Comparison of ENCODE assay signal across 15 cellular contexts in genomic region chr5:1014346-1014745, GRCh38. TPM values are rescaled to one million over a fixed set of nuclear protein-coding genes. Genes with fewer than 3 reads are reported as not detected.
DNase-seq lines count a peak whose midpoint lies in the region; ATAC-seq and TF ChIP-seq lines count a peak whose summit lies in the region.
"Had no signal": no experiment of that assay in that cellular context is flagged by ENCODE, and none has a peak within 500 bp of the region (broad histone marks: within the 10 kb centered on the region; RNA-seq: fewer than 3 reads in every experiment).

No MANE protein-coding gene starts in this region.

- no peak for TF ChIP-seq CTCF in natural killer cell (IDR thresholded peaks at IDR 0.05)
- no peak for TF ChIP-seq CTCF in chondrocyte (IDR thresholded peaks at IDR 0.05)

- no peak overlapping the region for H3K27ac Mint-ChIP-seq in natural killer cell treated with Interleukin-12 subunit alpha and Interleukin-12 subunit beta and Interleukin-15 and Interleukin-18, amount 100 ng/mL, for 72 hours
- H3K27ac Mint-ChIP-seq in natural killer cell (no peak overlapping the region), chondrocyte (ENCODE audit: unreplicated experiment) (no peak overlapping the region)
- H3K27ac Mint-ChIP-seq: CD4-positive, alpha-beta T cell; GM23338 had no signal

- H3K36me3 ChIP-seq in neuronal stem cell (replicated peaks in 1 of 2; ENCODE audit: control insufficient read depth in 2 of 2, insufficient read depth in 2 of 2, low read length in 2 of 2) = no peaks in the 10 kb centered on the region
- no peaks in the 10 kb centered on the region for H3K36me3 ChIP-seq in aorta (ENCODE audit: control insufficient read depth in 1 of 2, insufficient read depth in 2 of 2, low read length in 1 of 2)

- H2BK12ac ChIP-seq in neuronal stem cell (ENCODE audit: low read length) = no peak overlapping the region

- H3K4me3 ChIP-seq in neuronal stem cell (ENCODE audit: low read length in 2 of 2) (no peak overlapping the region), aorta (ENCODE audit: low read length in 2 of 2) (no peak overlapping the region)
- H3K4me3 ChIP-seq: GM12878, GM23338 had no signal

- H2BK5ac ChIP-seq in neuronal stem cell (ENCODE audit: low read length) = no peak overlapping the region

- H4K91ac ChIP-seq in neuronal stem cell (ENCODE audit: low read depth, low read length, poor library complexity) = no peak overlapping the region

- H3K9me3 Mint-ChIP-seq in natural killer cell treated with Interleukin-12 subunit alpha and Interleukin-12 subunit beta and Interleukin-15 and Interleukin-18, amount 100 ng/mL, for 72 hours = no peaks in the 10 kb centered on the region
- H3K9me3 Mint-ChIP-seq in natural killer cell (no peaks in the 10 kb centered on the region), chondrocyte (ENCODE audit: low read depth) (no peaks in the 10 kb centered on the region)
- H3K9me3 Mint-ChIP-seq: CD4-positive, alpha-beta T cell; GM23338 had no signal

- peaks cover 9% of the 10 kb centered on the region for H3K79me1 ChIP-seq in neuronal stem cell (ENCODE audit: low read depth, low read length)

- no peaks in the 10 kb centered on the region for H3K36me3 Mint-ChIP-seq in natural killer cell treated with Interleukin-12 subunit alpha and Interleukin-12 subunit beta and Interleukin-15 and Interleukin-18, amount 100 ng/mL, for 72 hours
- H3K36me3 Mint-ChIP-seq in natural killer cell = no peaks in the 10 kb centered on the region
- no peaks in the 10 kb centered on the region for H3K36me3 Mint-ChIP-seq in chondrocyte (ENCODE audit: low read depth)

- peaks cover 13 to 17% of the 10 kb centered on the region in 2 donors for H3K27me3 Mint-ChIP-seq in natural killer cell treated with Interleukin-12 subunit alpha and Interleukin-12 subunit beta and Interleukin-15 and Interleukin-18, amount 100 ng/mL, for 72 hours
- H3K27me3 Mint-ChIP-seq in natural killer cell (ENCODE audit: low read depth in 2 of 2) = peaks cover 15 to 21% of the 10 kb centered on the region in 2 donors
- peaks cover 38% of the 10 kb centered on the region for H3K27me3 Mint-ChIP-seq in chondrocyte (ENCODE audit: low read depth)

- H3K27ac ChIP-seq in neuronal stem cell (replicated peaks; ENCODE audit: low read length) = no peak overlapping the region
- H3K27ac ChIP-seq in aorta (ENCODE audit: low read depth in 1 of 2, low read length in 2 of 2) = no peak overlapping the region
- H3K27ac ChIP-seq: HL-60 had no signal

- no peak overlapping the region for H3K4me2 ChIP-seq in neuronal stem cell (ENCODE audit: insufficient read depth, low read length, poor library complexity, severe bottlenecking)
- H3K4me2 ChIP-seq: GM23338 had no signal

- no peak overlapping the region for H3K4me3 Mint-ChIP-seq in natural killer cell treated with Interleukin-12 subunit alpha and Interleukin-12 subunit beta and Interleukin-15 and Interleukin-18, amount 100 ng/mL, for 72 hours
- H3K4me3 Mint-ChIP-seq in natural killer cell (no peak overlapping the region), chondrocyte (ENCODE audit: unreplicated experiment) (no peak overlapping the region)
- H3K4me3 Mint-ChIP-seq: CD4-positive, alpha-beta T cell; GM23338 had no signal

- intact Hi-C loops in natural killer cell (cut with micrococcal nuclease) (no loop called here), aorta (cut with DNase I) (no loop called here)

- H2AK5ac ChIP-seq in neuronal stem cell (ENCODE audit: low read depth, low read length) = no peak overlapping the region

- H3K14ac ChIP-seq in neuronal stem cell (ENCODE audit: low read length) = no peak overlapping the region

- H3K23ac ChIP-seq in neuronal stem cell (ENCODE audit: low read depth, low read length, poor library complexity) = no peak overlapping the region

- H3K9me3 ChIP-seq in neuronal stem cell (replicated peaks in 1 of 2; ENCODE audit: control insufficient read depth in 2 of 2, insufficient read depth in 1 of 2, low read depth in 1 of 2, low read length in 2 of 2) (no peaks in the 10 kb centered on the region), aorta (ENCODE audit: control insufficient read depth, low read length) (no peaks in the 10 kb centered on the region)

- ATAC-seq in natural killer cell treated with Interleukin-12 subunit alpha and Interleukin-12 subunit beta and Interleukin-15 and Interleukin-18, amount 100 ng/mL, for 72 hours = no peak
- ATAC-seq in natural killer cell (no peak), aorta (ENCODE audit: low FRiP score) (no peak), GM18517 (IDR thresholded peaks at IDR 0.05; ENCODE audit: unreplicated experiment) (no peak)
- ATAC-seq: GM12878, GM23338 had no signal

- DNase-seq in natural killer cell treated with Interleukin-12 subunit alpha and Interleukin-12 subunit beta and Interleukin-15 and Interleukin-18, amount 100 ng/mL, for 72 hours (ENCODE audit: low spot score) = peak; percentile 40
- DNase-seq in natural killer cell (no peak), chondrocyte (ENCODE audit: low spot score) (peak; percentile 86), neuronal stem cell (ENCODE audit: low spot score) (no peak), aorta (peak; percentile 32 to 40)
- DNase-seq in stimulated activated naive CD4-positive, alpha-beta T cell (lab: John Stamatoyannopoulos, UW) = no peak
- no peak for DNase-seq in effector CD8-positive, alpha-beta T cell (lab: John Stamatoyannopoulos, UW)
- DNase-seq: Calu3, DMS 273 treated with DMSO at 0.1 percent for 48 hours had no signal

- peak overlapping the region; percentile 27 for H3K18ac ChIP-seq in neuronal stem cell (ENCODE audit: low read length)

- H2AFZ ChIP-seq in neuronal stem cell (ENCODE audit: low read length) = no peak overlapping the region
- H2AFZ ChIP-seq: GM23338 had no signal

- peaks cover 0 to 2% of the 10 kb centered on the region in 2 donors for H3K4me1 Mint-ChIP-seq in natural killer cell treated with Interleukin-12 subunit alpha and Interleukin-12 subunit beta and Interleukin-15 and Interleukin-18, amount 100 ng/mL, for 72 hours (ENCODE audit: low read depth in 2 of 2)
- H3K4me1 Mint-ChIP-seq in natural killer cell (peaks cover 0 to 6% of the 10 kb centered on the region in 2 donors), chondrocyte (ENCODE audit: low read depth) (peaks cover 3% of the 10 kb centered on the region)

- H4K8ac ChIP-seq in neuronal stem cell (ENCODE audit: low read depth, low read length) = no peak overlapping the region

- H2BK120ac ChIP-seq in neuronal stem cell (ENCODE audit: low read depth, low read length) = no peak overlapping the region

- H2BK15ac ChIP-seq in neuronal stem cell (ENCODE audit: low read length) = no peak overlapping the region

- no peak overlapping the region for H3K4ac ChIP-seq in neuronal stem cell (ENCODE audit: low read length)

- peaks cover 8 to 13% of the 10 kb centered on the region in 2 donors for H3K4me1 ChIP-seq in neuronal stem cell (ENCODE audit: control insufficient read depth in 2 of 2, insufficient read depth in 1 of 2, low read depth in 1 of 2, low read length in 2 of 2)
- no peaks in the 10 kb centered on the region for H3K4me1 ChIP-seq in aorta (ENCODE audit: control insufficient read depth in 1 of 2, insufficient read depth in 2 of 2, low read length in 2 of 2)

- no peak overlapping the region for H3K9ac ChIP-seq in neuronal stem cell (ENCODE audit: low read depth, low read length, poor library complexity)

- no CpG with 5 or more reads among the region's 14 CpGs for WGBS in neuronal stem cell (ENCODE audit: extremely low coverage in 2 of 2, insufficient read length in 2 of 2, insufficient replicate concordance in 1 of 2), 2 donors
- 86% methylated on average over 14 of the region's 14 CpGs for WGBS in aorta, 2 donors

- H3K27me3 ChIP-seq in neuronal stem cell (ENCODE audit: control insufficient read depth in 3 of 3, insufficient read depth in 3 of 3, low read depth in 1 of 3, low read length in 3 of 3) (peaks cover 3 to 15% (median 11%) of the 10 kb centered on the region in 3 experiments), aorta (ENCODE audit: control insufficient read depth in 1 of 2, insufficient read depth in 2 of 2, low read length in 1 of 2) (no peaks in the 10 kb centered on the region)

RNA-seq across cellular contexts. Expression of gene NKD2, which starts 5.7 kb away (rescaled TPM):
- under 1 TPM in 1 of 2 donors, not detected in 1; 0.53 TPM for total RNA-seq in natural killer cell treated with Interleukin-12 subunit alpha and Interleukin-12 subunit beta and Interleukin-15 and Interleukin-18, amount 100 ng/mL, for 72 hours
- total RNA-seq in natural killer cell = not detected
- not detected in 3 replicates for total RNA-seq in chondrocyte
- polyA plus RNA-seq in neuronal stem cell (2013, experiment 1 of 2) = 11.1 TPM
- polyA plus RNA-seq in neuronal stem cell (2013, experiment 2 of 2) = 11.1 TPM
- total RNA-seq in aorta = 1 to 10 TPM; 2.8 to 6.8 TPM
- polyA plus RNA-seq in aorta = under 1 TPM in 1 of 2 donors, not detected in 1; 0.10 TPM
- polyA plus RNA-seq: BJ had no signal

Comparison
In these comparisons a context has a peak if more than half of its experiments do, and no peak if none do; other contexts are left out.
1. DNase-seq: peak in natural killer cell treated with Interleukin-12 subunit alpha and Interleukin-12 subunit beta and Interleukin-15 and Interleukin-18, amount 100 ng/mL, for 72 hours (single experiment), chondrocyte (single experiment) and aorta (2 of 2); none in natural killer cell (single experiment), neuronal stem cell (single experiment), stimulated activated naive CD4-positive, alpha-beta T cell (0 of 6) and effector CD8-positive, alpha-beta T cell (single experiment).